Comparison of ENCODE assay signal across 1 cellular context in genomic region chr13:112725346-112726017, GRCh38.
TF ChIP-seq lines count a peak whose summit lies in the region.

No MANE protein-coding gene starts in this region.

TF ChIP-seq in H1, 55 proteins besides CTCF, POLR2A, EP300 and RAD21 (continued from another document):
- TF ChIP-seq CHD7 (IDR thresholded peaks at IDR 0.05; ENCODE audit: insufficient replicate concordance, low read length) (no peak), SP4 (IDR thresholded peaks at IDR 0.05; ENCODE audit: low read length) (no peak), CHD2 (IDR thresholded peaks at IDR 0.05; ENCODE audit: low read length) (no peak), USF2 (IDR thresholded peaks at IDR 0.05; ENCODE audit: low read length) (no peak), RBBP5 (IDR thresholded peaks at IDR 0.05; ENCODE audit: borderline replicate concordance, low read depth, low read length) (no peak), CEBPB (IDR thresholded peaks at IDR 0.05; ENCODE audit: low read depth, low read length) (no peak), CTBP2 (IDR thresholded peaks at IDR 0.05; ENCODE audit: borderline replicate concordance, insufficient read depth, insufficient read length, low read length) (no peak), BACH1 (IDR thresholded peaks at IDR 0.05; ENCODE audit: low read length) (no peak), CBX8 (IDR thresholded peaks at IDR 0.05; ENCODE audit: borderline replicate concordance, low read depth, low read length) (no peak), NRF1 (IDR thresholded peaks at IDR 0.05; ENCODE audit: low read depth, low read length) (no peak), ATF3 (IDR thresholded peaks at IDR 0.05; ENCODE audit: insufficient read depth, low read depth, low read length) (no peak), KDM5A (IDR thresholded peaks at IDR 0.05; ENCODE audit: low read length) (no peak), CBX5 (IDR thresholded peaks at IDR 0.05; ENCODE audit: low read depth, low read length) (no peak), EZH2 (IDR thresholded peaks at IDR 0.05; ENCODE audit: low read depth, low read length, severe bottlenecking) (no peak)
